In the genomic region with DNA sequence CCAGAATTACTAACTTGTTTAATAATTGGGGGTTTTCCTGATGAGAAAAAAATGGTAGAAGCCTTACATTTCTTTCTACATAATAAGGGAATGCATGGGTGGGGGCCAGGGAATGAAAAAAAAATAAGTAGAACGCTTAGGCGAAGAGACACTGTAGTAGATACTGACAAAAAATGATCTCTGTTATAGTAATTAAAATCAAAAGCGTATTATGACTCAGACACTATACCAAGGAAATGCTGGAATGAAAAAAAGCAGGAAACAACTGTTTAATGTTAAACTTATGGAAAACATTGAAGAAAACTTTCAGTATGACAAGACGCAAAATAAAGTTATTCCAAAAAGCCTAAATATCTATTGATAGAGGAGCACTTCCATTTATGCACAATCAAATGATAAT, we compare ENCODE assay signal across 20 cellular contexts.
"Had no signal": no experiment of that assay in that cellular context is flagged by ENCODE, and none has a peak within 500 bp of the region (broad histone marks: within the 10 kb centered on the region; RNA-seq: fewer than 3 reads in every experiment).

No MANE protein-coding gene starts in this region.

- H3K27me3 Mint-ChIP-seq: IgD-negative memory B cell had no signal

- DNase-seq: Kasumi-1, MM.1S, NCI-H1092 treated with DMSO at 0.1 percent for 48 hours, NCI-H1436, NCI-H187, NCI-H2029, NCI-H2081 treated with DMSO at 0.1 percent for 48 hours, NCI-H2171, NCI-H226, NCI-H446, NCI-H510A, NCI-H524 treated with DMSO at 0.1 percent for 48 hours, NCI-H69, NCI-H774, SHP77 had no signal

- ATAC-seq: K562, Panc1 had no signal

- FAIRE-seq: K562 had no signal

- H3K4me3 Mint-ChIP-seq: IgD-negative memory B cell had no signal

- H3K27ac Mint-ChIP-seq: IgD-negative memory B cell had no signal

- H3K4me3 ChIP-seq: K562 had no signal

- H3K9me3 Mint-ChIP-seq: IgD-negative memory B cell had no signal

- H3K9ac ChIP-seq: KMS-11 had no signal

- H3K4me2 ChIP-seq: KMS-11 had no signal

- H3K27ac ChIP-seq: KMS-11, RWPE1 had no signal
